32 cellular contexts compared by ENCODE assay signal in genomic region chr6:107271208-107271790, GRCh38.
"Had no signal": no experiment of that assay in that cellular context is flagged by ENCODE, and none has a peak within 500 bp of the region (broad histone marks: within the 10 kb centered on the region; RNA-seq: fewer than 3 reads in every experiment).

No MANE protein-coding gene starts in this region.

- H3K27ac Mint-ChIP-seq: dendritic cell treated with granulocyte-macrophage colony-stimulating factor and Interleukin-4, amounts not matched to agents 40 ng/mL and 50 ng/mL, for 4 days; endodermal cell; immature natural killer cell; mesothelial cell of epicardium; naive thymus-derived CD4-positive, alpha-beta T cell; nephron; neural progenitor cell; progenitor cell of endocrine pancreas; stimulated activated naive CD8-positive, alpha-beta T cell treated with anti-CD3 and anti-CD28 coated beads, Interleukin-15, amount 100 ng/mL, for 72 hours had no signal

- ATAC-seq: esophagus mucosa; foreskin keratinocyte; gastroesophageal sphincter; heart left ventricle; left lobe of liver; naive thymus-derived CD4-positive, alpha-beta T cell; right lobe of liver; stimulated activated naive CD8-positive, alpha-beta T cell treated with anti-CD3 and anti-CD28 coated beads, Interleukin-15, amount 100 ng/mL, for 72 hours; upper lobe of right lung had no signal

- H3K4me3 ChIP-seq: colonic mucosa, gastroesophageal sphincter, heart left ventricle, lung, neural progenitor cell, right lobe of liver, suprapubic skin, transverse colon, upper lobe of right lung, vagina had no signal

- H3K27ac ChIP-seq: colonic mucosa, epithelial cell of prostate, foreskin keratinocyte, gastroesophageal sphincter, heart left ventricle, neural progenitor cell, parathyroid adenoma, right lobe of liver, suprapubic skin, transverse colon, upper lobe of right lung, vagina had no signal

- H3K27me3 ChIP-seq: colonic mucosa, foreskin keratinocyte, gastroesophageal sphincter, heart left ventricle, neural progenitor cell, right lobe of liver, suprapubic skin, transverse colon, upper lobe of right lung, vagina had no signal

- H3K4me3 Mint-ChIP-seq: dendritic cell treated with granulocyte-macrophage colony-stimulating factor and Interleukin-4, amounts not matched to agents 40 ng/mL and 50 ng/mL, for 4 days; endodermal cell; immature natural killer cell; mesothelial cell of epicardium; naive thymus-derived CD4-positive, alpha-beta T cell; nephron; neural progenitor cell; stimulated activated naive CD8-positive, alpha-beta T cell treated with anti-CD3 and anti-CD28 coated beads, Interleukin-15, amount 100 ng/mL, for 72 hours had no signal

- DNase-seq: colonic mucosa; effector CD8-positive, alpha-beta T cell; endodermal cell; foreskin keratinocyte; heart left ventricle; hippocampal formation; immature natural killer cell; mesenchymal stem cell; naive thymus-derived CD4-positive, alpha-beta T cell; right lobe of liver; small intestine; stimulated activated CD4-positive, alpha-beta T cell treated with anti-CD3 and anti-CD28 coated beads, Interleukin-12 subunit alpha, Interleukin-12 subunit beta, amount 100 ng/mL, for 4 hours; stimulated activated CD4-positive, alpha-beta T cell treated with anti-CD3 and anti-CD28 coated beads, Interleukin-1b, Interleukin-23, amount 100 ng/mL, for 48 hours; stimulated activated CD4-positive, alpha-beta T cell treated with anti-CD3 and anti-CD28 coated beads, Interleukin-4, amount 100 ng/mL, for 1 hour; stimulated activated CD8-positive, alpha-beta memory T cell treated with anti-CD3 and anti-CD28 coated beads, Interleukin-4, amount 100 ng/mL, for 48 hours; stimulated activated naive CD4-positive, alpha-beta T cell; stimulated activated naive CD8-positive, alpha-beta T cell treated with anti-CD3 and anti-CD28 coated beads, Interleukin-15, amount 100 ng/mL, for 72 hours; transverse colon; upper lobe of right lung had no signal

- H3K27me3 Mint-ChIP-seq: dendritic cell treated with granulocyte-macrophage colony-stimulating factor and Interleukin-4, amounts not matched to agents 40 ng/mL and 50 ng/mL, for 4 days; naive thymus-derived CD4-positive, alpha-beta T cell; progenitor cell of endocrine pancreas; stimulated activated naive CD8-positive, alpha-beta T cell treated with anti-CD3 and anti-CD28 coated beads, Interleukin-15, amount 100 ng/mL, for 72 hours had no signal

- H3K36me3 ChIP-seq: colonic mucosa, neural progenitor cell, right lobe of liver, suprapubic skin, transverse colon, upper lobe of right lung, vagina had no signal

- H3K9me3 ChIP-seq: colonic mucosa, gastroesophageal sphincter, heart left ventricle, right lobe of liver, suprapubic skin, transverse colon, upper lobe of right lung, vagina had no signal

- H3K4me1 ChIP-seq: colonic mucosa, foreskin keratinocyte, gastroesophageal sphincter, neural progenitor cell, parathyroid adenoma, suprapubic skin, upper lobe of right lung, vagina had no signal

- H3K4me1 Mint-ChIP-seq: mesothelial cell of epicardium; nephron; neural progenitor cell; stimulated activated naive CD8-positive, alpha-beta T cell treated with anti-CD3 and anti-CD28 coated beads, Interleukin-15, amount 100 ng/mL, for 72 hours had no signal

- H3K36me3 Mint-ChIP-seq: mesothelial cell of epicardium, neural progenitor cell had no signal

- H3K9me3 Mint-ChIP-seq: dendritic cell treated with granulocyte-macrophage colony-stimulating factor and Interleukin-4, amounts not matched to agents 40 ng/mL and 50 ng/mL, for 4 days; endodermal cell; immature natural killer cell; mesothelial cell of epicardium; naive thymus-derived CD4-positive, alpha-beta T cell; nephron; neural progenitor cell; stimulated activated naive CD8-positive, alpha-beta T cell treated with anti-CD3 and anti-CD28 coated beads, Interleukin-15, amount 100 ng/mL, for 72 hours had no signal
